11 cellular contexts compared by ENCODE assay signal in the genomic region with DNA sequence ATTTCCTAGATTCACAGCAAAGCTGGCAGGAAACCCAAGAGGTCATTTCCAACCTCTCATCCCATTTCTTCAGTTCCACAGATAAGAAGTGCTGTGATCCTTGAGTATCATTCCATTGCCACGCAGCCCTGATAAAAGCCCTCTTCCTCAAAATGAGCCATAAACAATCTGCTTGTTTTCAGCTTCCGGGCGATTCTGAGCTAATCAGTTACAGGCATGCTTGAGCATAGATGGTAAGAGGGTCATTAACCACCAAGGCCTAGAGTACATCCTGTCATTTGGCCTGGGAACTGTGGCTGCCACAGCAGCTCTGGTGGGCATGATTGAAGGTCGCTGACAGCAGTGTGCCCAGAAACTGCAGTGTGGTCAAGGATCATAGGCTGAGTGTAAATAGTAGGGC. TPM values are rescaled to one million over a fixed set of nuclear protein-coding genes. Genes with fewer than 3 reads are reported as not detected.
A peak's percentile ranks its signal among the peaks of the same experiment; 100 is the strongest.
DNase-seq lines count a peak whose midpoint lies in the region; ATAC-seq and TF ChIP-seq lines count a peak whose summit lies in the region.
"Had no signal": no experiment of that assay in that cellular context is flagged by ENCODE, and none has a peak within 500 bp of the region (broad histone marks: within the 10 kb centered on the region; RNA-seq: fewer than 3 reads in every experiment).

No MANE protein-coding gene starts in this region.

- peak overlapping the region; percentile 54 for H3K27ac ChIP-seq in SJSA1
- H3K27ac ChIP-seq in lung (ENCODE audit: low read depth in 1 of 2, low read length in 1 of 2), result no peak overlapping the region
- H3K27ac ChIP-seq in GM23338 (ENCODE audit: low read depth), result no peak overlapping the region
- H3K27ac ChIP-seq: skin epidermis, suprapubic skin had no signal

- H3K9me2 ChIP-seq in GM23338 (ENCODE audit: insufficient read depth), result 0 out of 2 replicates have a peak, but pooled peaks cover 4% of the 10 kb centered on the region

- H3F3A ChIP-seq in GM23338 (replicated peaks; ENCODE audit: low read depth), result no peaks in the 10 kb centered on the region

- H3K4me3 Mint-ChIP-seq in GM23338, result no peak overlapping the region
- H3K4me3 Mint-ChIP-seq in activated CD8-positive, alpha-beta T cell treated with anti-CD3 and anti-CD28 coated beads for 36 hours, result no peak overlapping the region

- no peaks in the 10 kb centered on the region for H3K9me3 ChIP-seq in SJSA1 (replicated peaks)
- no peaks in the 10 kb centered on the region for H3K9me3 ChIP-seq in lung (ENCODE audit: control insufficient read depth in 2 of 2, insufficient read depth in 1 of 2, low read length in 1 of 2)
- H3K9me3 ChIP-seq: suprapubic skin had no signal

- 18 to 27% methylated on average over 4 of the region's 4 CpGs for WGBS in lung, 2 donors

- ATAC-seq in GM18519 (IDR thresholded peaks at IDR 0.05; ENCODE audit: low FRiP score, unreplicated experiment) (peak; percentile 48), HG03066 (IDR thresholded peaks at IDR 0.05; ENCODE audit: low read depth, unreplicated experiment) (peak; percentile 81), lung (ENCODE audit: insufficient read depth, low FRiP score) (peak; percentile 36), GM23338 (no peak), GM21390 (IDR thresholded peaks at IDR 0.05; ENCODE audit: unreplicated experiment) (no peak)
- ATAC-seq in activated CD8-positive, alpha-beta T cell treated with anti-CD3 and anti-CD28 coated beads for 36 hours, result no peak

- TF ChIP-seq CTCF in lung (IDR thresholded peaks at IDR 0.05; ENCODE audit: control extremely low read depth, extremely low read depth) (no peak), GM23338 (conservative IDR thresholded peaks at IDR 0.05; ENCODE audit: low read depth in 2 of 2) (no peak)
- TF ChIP-seq CTCF in activated CD8-positive, alpha-beta T cell treated with anti-CD3 and anti-CD28 coated beads for 36 hours (IDR thresholded peaks at IDR 0.05), result no peak

- CTCF ChIA-PET in activated CD8-positive, alpha-beta T cell treated with anti-CD3 and anti-CD28 coated beads for 36 hours (lab: Charles Lee), result interaction anchor here (0.8 kb wide), 1 partner anchor 249 kb away, joined by 3 read pairs; a partner anchor contains a TSS

- POLR2A ChIA-PET in activated CD8-positive, alpha-beta T cell treated with anti-CD3 and anti-CD28 coated beads for 36 hours (lab: Charles Lee), result no interaction called here

- H3K4me3 ChIP-seq in SJSA1 (no peak overlapping the region), lung (no peak overlapping the region), GM23338 (no peak overlapping the region)
- H3K4me3 ChIP-seq: skin epidermis, suprapubic skin had no signal

- H3K4me2 ChIP-seq in GM23338, result no peak overlapping the region

- H3K36me3 ChIP-seq in SJSA1 (no peaks in the 10 kb centered on the region; the same call in 1 of the 2 replicates), lung (ENCODE audit: control insufficient read depth in 2 of 2, insufficient read depth in 2 of 2, low read length in 2 of 2) (no peaks in the 10 kb centered on the region), GM23338 (ENCODE audit: insufficient read depth) (no peaks in the 10 kb centered on the region)
- H3K36me3 ChIP-seq: suprapubic skin had no signal

- no peaks in the 10 kb centered on the region for H3K36me3 Mint-ChIP-seq in GM23338 (ENCODE audit: low read depth)
- H3K36me3 Mint-ChIP-seq in activated CD8-positive, alpha-beta T cell treated with anti-CD3 and anti-CD28 coated beads for 36 hours (ENCODE audit: low read depth), result no peaks in the 10 kb centered on the region

- no peak overlapping the region for H3K27ac Mint-ChIP-seq in GM23338
- H3K27ac Mint-ChIP-seq in activated CD8-positive, alpha-beta T cell treated with anti-CD3 and anti-CD28 coated beads for 36 hours, result no peak overlapping the region

- no peak overlapping the region for H2AFZ ChIP-seq in GM23338

- peaks cover 14% of the 10 kb centered on the region for H3K4me1 Mint-ChIP-seq in GM23338
- H3K4me1 Mint-ChIP-seq in activated CD8-positive, alpha-beta T cell treated with anti-CD3 and anti-CD28 coated beads for 36 hours (ENCODE audit: low read depth), result no peaks in the 10 kb centered on the region

- H3K27me3 ChIP-seq in SJSA1 (replicated peaks) (no peaks in the 10 kb centered on the region), lung (ENCODE audit: control insufficient read depth, insufficient read depth) (no peaks in the 10 kb centered on the region), GM23338 (ENCODE audit: insufficient read depth) (no peaks in the 10 kb centered on the region)
- H3K27me3 ChIP-seq: suprapubic skin had no signal

- H3K79me2 ChIP-seq in GM23338 (replicated peaks; ENCODE audit: insufficient read depth), result 0 out of 2 replicates have a peak, but pooled peaks cover 6% of the 10 kb centered on the region

- DNase-seq in SJSA1 (ENCODE audit: low read depth in 1 of 2, low spot score in 2 of 2) (peak; percentile 51 to 60), lung (ENCODE audit: low spot score) (no peak), GM23338 (ENCODE audit: low spot score) (no peak), UCSD-AML1 (lab: John Stamatoyannopoulos, UW; ENCODE audit: unreplicated experiment) (no peak)
- DNase-seq in activated CD8-positive, alpha-beta T cell treated with anti-CD3 and anti-CD28 coated beads for 36 hours, result no peak
- DNase-seq: Right ventricle myocardium superior had no signal

- H3K9me3 Mint-ChIP-seq in GM23338, result no peaks in the 10 kb centered on the region
- no peaks in the 10 kb centered on the region for H3K9me3 Mint-ChIP-seq in activated CD8-positive, alpha-beta T cell treated with anti-CD3 and anti-CD28 coated beads for 36 hours

- peaks cover 55% of the 10 kb centered on the region for H3K4me1 ChIP-seq in SJSA1 (replicated peaks)
- H3K4me1 ChIP-seq in lung (ENCODE audit: control insufficient read depth in 2 of 2, insufficient read depth in 2 of 2, low read length in 2 of 2), result peaks cover 0 to 6% of the 10 kb centered on the region in 2 donors
- 0 out of 2 replicates have a peak, but pooled peaks cover 4% of the 10 kb centered on the region for H3K4me1 ChIP-seq in GM23338 (ENCODE audit: insufficient read depth)

- no peaks in the 10 kb centered on the region for H3K27me3 Mint-ChIP-seq in GM23338 (ENCODE audit: insufficient read depth, low read depth, poor library complexity)
- H3K27me3 Mint-ChIP-seq in activated CD8-positive, alpha-beta T cell treated with anti-CD3 and anti-CD28 coated beads for 36 hours, result peaks cover 19% of the 10 kb centered on the region

- no peaks in the 10 kb centered on the region for H4K20me1 ChIP-seq in GM23338 (replicated peaks; ENCODE audit: insufficient read depth)

- intact Hi-C loops in activated CD8-positive, alpha-beta T cell treated with anti-CD3 and anti-CD28 coated beads for 36 hours (cut with micrococcal nuclease), result no loop called here

TF ChIP-seq in GM23338, 12 proteins besides CTCF, POLR2A, EP300 and RAD21 (continues in another document):
- no peak for TF ChIP-seq NANOG (IDR thresholded peaks at IDR 0.05; ENCODE audit: borderline replicate concordance)
- TF ChIP-seq EZH2phosphoT487 (IDR thresholded peaks at IDR 0.05; ENCODE audit: unreplicated experiment), result no peak
- no peak for TF ChIP-seq EZH2 (IDR thresholded peaks at IDR 0.05; ENCODE audit: low read depth, unreplicated experiment)
- no peak for TF ChIP-seq POLR2AphosphoS5 (IDR thresholded peaks at IDR 0.05; ENCODE audit: low read depth)
- no peak for TF ChIP-seq STAT1 (IDR thresholded peaks at IDR 0.05; ENCODE audit: unreplicated experiment)
- TF ChIP-seq ZNF114 (CRISPR knock-in tag; IDR thresholded peaks at IDR 0.05), result no peak

RNA-seq across cellular contexts. Expression of a gene that starts 47.4 kb away (rescaled TPM):
- 166 and 188 TPM in 2 replicates for total RNA-seq in SJSA1 (2014; rRNA removed; shearing (Covaris generic))
- 10 to 100 TPM; 50.4 to 59.9 TPM for total RNA-seq in lung
- 10 to 100 TPM; 18.6 to 30.8 TPM for polyA plus RNA-seq in lung
- total RNA-seq in GM23338 (2014; rRNA removed; shearing (Covaris generic)), result 20.5 and 24.2 TPM in 2 replicates
- 7.2 and 8.2 TPM in 2 replicates for polyA plus RNA-seq in GM23338 (2016; fragmentation: Nextera tagmentation; extraction: Ambion mirVana)
- total RNA-seq in activated CD8-positive, alpha-beta T cell treated with anti-CD3 and anti-CD28 coated beads for 36 hours, result not detected

Comparison
In these comparisons a context has a peak if more than half of its experiments do, and no peak if none do; other contexts are left out.
1. ATAC-seq: peak in GM18519 (single experiment), HG03066 (single experiment) and lung (single experiment); none in GM23338 (single experiment), GM21390 (single experiment) and activated CD8-positive, alpha-beta T cell treated with anti-CD3 and anti-CD28 coated beads for 36 hours (single experiment).
2. DNase-seq: peak in SJSA1 (2 of 2); none in lung (single experiment), GM23338 (single experiment), UCSD-AML1 (single experiment) and activated CD8-positive, alpha-beta T cell treated with anti-CD3 and anti-CD28 coated beads for 36 hours (single experiment).
3. RNA of a gene that starts 47.4 kb away (total RNA-seq): 166 to 188 TPM in SJSA1, 50.4 to 59.9 TPM in lung and 20.5 to 24.2 TPM in GM23338; not detected in activated CD8-positive, alpha-beta T cell treated with anti-CD3 and anti-CD28 coated beads for 36 hours; every median in the first group is over 10 times any median in the second.